Comparison of ENCODE assay signal across 15 cellular contexts in the genomic region with DNA sequence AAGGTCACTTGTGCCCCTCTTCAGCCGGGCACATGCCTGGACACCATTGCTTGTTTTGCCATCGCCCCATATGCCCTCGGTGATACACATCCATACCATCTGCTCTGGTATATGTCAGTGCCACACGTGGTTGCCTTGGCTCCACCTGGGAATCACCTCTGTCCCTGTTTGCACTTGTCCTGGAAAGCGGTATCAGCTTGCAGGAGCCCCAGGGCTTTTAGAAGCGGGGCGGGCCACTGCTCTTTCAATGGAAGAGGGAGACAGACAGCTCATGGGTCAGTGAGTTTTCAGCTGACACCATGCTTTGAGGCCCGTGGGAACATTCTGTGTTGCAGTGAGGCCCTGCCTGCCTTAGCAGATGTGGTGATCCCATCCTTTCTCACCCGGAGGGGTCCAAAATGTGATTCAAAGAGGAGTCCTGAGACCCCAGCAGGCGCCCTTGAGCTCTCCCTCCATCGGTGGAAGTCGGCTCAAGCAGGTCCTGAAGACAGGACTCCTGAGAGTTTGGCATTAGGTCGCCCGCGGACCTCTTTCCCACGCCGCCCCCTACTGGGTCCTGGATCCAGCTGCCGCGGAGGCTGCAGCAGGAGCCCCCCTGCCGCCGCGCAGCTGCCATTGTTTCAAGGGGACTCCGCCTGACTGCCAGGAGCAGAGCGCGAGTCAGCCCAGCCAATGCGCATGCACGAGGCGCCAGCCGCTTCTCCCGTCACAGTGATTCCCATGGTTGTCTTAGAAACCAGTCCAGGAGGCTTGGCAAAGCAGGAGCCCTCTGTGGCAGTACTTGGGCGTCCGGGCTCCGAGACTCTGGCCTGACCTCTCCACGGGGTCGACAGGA.
DNase-seq lines count a peak whose midpoint lies in the region; ATAC-seq and TF ChIP-seq lines count a peak whose summit lies in the region.
"Had no signal": no experiment of that assay in that cellular context is flagged by ENCODE, and none has a peak within 500 bp of the region (broad histone marks: within the 10 kb centered on the region; RNA-seq: fewer than 3 reads in every experiment).

No MANE protein-coding gene starts in this region.

- no peak for TF ChIP-seq CTCF in right atrium auricular region (IDR thresholded peaks at IDR 0.05)

- H3K4me1 ChIP-seq in right atrium auricular region, result no peaks in the 10 kb centered on the region

- H3K27me3 ChIP-seq in right atrium auricular region, result no peaks in the 10 kb centered on the region

- DNase-seq in NCI-H1417 (lab: John Stamatoyannopoulos, UW) (peak in 2 of 3 experiments; percentile 60 to 80), NCI-H1417 treated with DMSO at 0.1 percent for 48 hours (lab: John Stamatoyannopoulos, UW) (no peak), NCI-H1105 treated with DMSO at 0.1 percent for 48 hours (lab: John Stamatoyannopoulos, UW) (peak; percentile 84), NCI-H748 (lab: John Stamatoyannopoulos, UW; ENCODE audit: unreplicated experiment) (peak; percentile 96), sciatic nerve (ENCODE audit: low spot score) (peak; percentile 35), right atrium auricular region (ENCODE audit: low spot score) (no peak), pons (ENCODE audit: low spot score) (no peak)
- DNase-seq: C1 segment of cervical spinal cord, DMS153, H9, NCI-H1092, NCI-H2029, Right ventricle myocardium superior had no signal

- no peak overlapping the region for H3K27ac ChIP-seq in right atrium auricular region
- H3K27ac ChIP-seq: SK-N-MC had no signal

- ATAC-seq in sciatic nerve (no peak), HG02623 (IDR thresholded peaks at IDR 0.05; ENCODE audit: unreplicated experiment) (no peak)

- no peaks in the 10 kb centered on the region for H3K9me3 ChIP-seq in right atrium auricular region

- intact Hi-C loops in sciatic nerve (cut with DNase I), result no loop called here

- H3K4me3 ChIP-seq in right atrium auricular region, result no peak overlapping the region
- H3K4me3 ChIP-seq: SK-N-MC had no signal

- H3K36me3 ChIP-seq in right atrium auricular region, result no peaks in the 10 kb centered on the region

Comparison
In these comparisons a context has a peak if more than half of its experiments do, and no peak if none do; other contexts are left out.
1. DNase-seq: peak in NCI-H1417 (2 of 3), NCI-H1105 treated with DMSO at 0.1 percent for 48 hours (single experiment), NCI-H748 (single experiment) and sciatic nerve (single experiment); none in NCI-H1417 treated with DMSO at 0.1 percent for 48 hours (single experiment), right atrium auricular region (single experiment) and pons (single experiment).